In genomic region chr12:109428038-109428629, GRCh38 we compare ENCODE assay signal across 8 cellular contexts. TPM values are rescaled to one million over a fixed set of nuclear protein-coding genes. Genes with fewer than 3 reads are reported as not detected.
DNase-seq lines count a peak whose midpoint lies in the region; ATAC-seq and TF ChIP-seq lines count a peak whose summit lies in the region.

No MANE protein-coding gene starts in this region.

- H3K9me3 ChIP-seq in lower lobe of right lung: no peaks in the 10 kb centered on the region

- no peak overlapping the region for H3K27ac ChIP-seq in lower lobe of right lung

- POLR2A ChIA-PET in activated CD4-positive, alpha-beta T cell treated with anti-CD3 and anti-CD28 coated beads, Interleukin-2, amount 10 ng/mL, durations not matched to agents 7 days and 5 days (lab: Charles Lee): no interaction called here

- DNase-seq in ELF-1 (ENCODE audit: low read depth, low spot score) (peak; percentile 78), NCI-H524 treated with DMSO at 0.1 percent for 48 hours (lab: John Stamatoyannopoulos, UW) (peak; percentile 49), dedifferentiated amniotic fluid mesenchymal stem cell (ENCODE audit: extremely low spot score) (peak; percentile 76), lower lobe of right lung (peak; percentile 85), ecto neural progenitor cell (ENCODE audit: low spot score) (no peak)
- peak; percentile 78 for DNase-seq in activated CD4-positive, alpha-beta T cell treated with anti-CD3 and anti-CD28 coated beads, Interleukin-2, amount 10 ng/mL, durations not matched to agents 7 days and 5 days
- DNase-seq in stimulated activated CD8-positive, alpha-beta memory T cell treated with anti-CD3 and anti-CD28 coated beads, Interleukin-12 subunit alpha, Interleukin-12 subunit beta, amount 100 ng/mL, for 24 hours (ENCODE audit: extremely low read depth): peak; percentile 36

- peaks cover 6% of the 10 kb centered on the region for H3K4me1 Mint-ChIP-seq in activated CD4-positive, alpha-beta T cell treated with anti-CD3 and anti-CD28 coated beads, Interleukin-2, amount 10 ng/mL, durations not matched to agents 7 days and 5 days

- CTCF ChIA-PET in activated CD4-positive, alpha-beta T cell treated with anti-CD3 and anti-CD28 coated beads, Interleukin-2, amount 10 ng/mL, durations not matched to agents 7 days and 5 days (lab: Charles Lee): interaction anchor here (0.6 to 1.3 kb wide), 11 partner anchors 15 to 1454 kb away, joined by 3 to 5 read pairs (median 3); no protein-coding TSS in a partner anchor

- H3K27me3 Mint-ChIP-seq in activated CD4-positive, alpha-beta T cell treated with anti-CD3 and anti-CD28 coated beads, Interleukin-2, amount 10 ng/mL, durations not matched to agents 7 days and 5 days: no peaks in the 10 kb centered on the region

- peak; percentile 66 for ATAC-seq in HG03342 (IDR thresholded peaks at IDR 0.05; ENCODE audit: unreplicated experiment)
- ATAC-seq in lower lobe of right lung: peak; percentile 92 to 93

- no peak overlapping the region for H3K4me3 ChIP-seq in lower lobe of right lung

- H3K4me3 Mint-ChIP-seq in activated CD4-positive, alpha-beta T cell treated with anti-CD3 and anti-CD28 coated beads, Interleukin-2, amount 10 ng/mL, durations not matched to agents 7 days and 5 days: no peak overlapping the region

- H3K4me1 ChIP-seq in lower lobe of right lung: peaks cover 6% of the 10 kb centered on the region

- no peaks in the 10 kb centered on the region for H3K27me3 ChIP-seq in lower lobe of right lung (ENCODE audit: low read depth)

- no peaks in the 10 kb centered on the region for H3K36me3 Mint-ChIP-seq in activated CD4-positive, alpha-beta T cell treated with anti-CD3 and anti-CD28 coated beads, Interleukin-2, amount 10 ng/mL, durations not matched to agents 7 days and 5 days (ENCODE audit: low read depth)

- peak; percentile 99 for TF ChIP-seq CTCF in lower lobe of right lung (IDR thresholded peaks at IDR 0.05)

- intact Hi-C loops in lower lobe of right lung (cut with DNase I): no loop called here

- no peaks in the 10 kb centered on the region for H3K9me3 Mint-ChIP-seq in activated CD4-positive, alpha-beta T cell treated with anti-CD3 and anti-CD28 coated beads, Interleukin-2, amount 10 ng/mL, durations not matched to agents 7 days and 5 days

- no peak overlapping the region for H3K27ac Mint-ChIP-seq in activated CD4-positive, alpha-beta T cell treated with anti-CD3 and anti-CD28 coated beads, Interleukin-2, amount 10 ng/mL, durations not matched to agents 7 days and 5 days

- no peaks in the 10 kb centered on the region for H3K36me3 ChIP-seq in lower lobe of right lung

RNA-seq across cellular contexts. Expression of gene KCTD10, which starts 49.0 kb away (rescaled TPM):
- total RNA-seq in activated CD4-positive, alpha-beta T cell treated with anti-CD3 and anti-CD28 coated beads, Interleukin-2, amount 10 ng/mL, durations not matched to agents 7 days and 5 days: 10 to 100 TPM; 35.0 to 41.8 TPM
- 61.4 TPM for total RNA-seq in lower lobe of right lung

RNA-seq across cellular contexts. Expression of gene UBE3B, which starts 49.3 kb away (rescaled TPM):
- 10 to 100 TPM; 35.5 to 37.4 TPM for total RNA-seq in activated CD4-positive, alpha-beta T cell treated with anti-CD3 and anti-CD28 coated beads, Interleukin-2, amount 10 ng/mL, durations not matched to agents 7 days and 5 days
- total RNA-seq in lower lobe of right lung: 40.1 TPM
